26 cellular contexts compared by ENCODE assay signal in the genomic region with DNA sequence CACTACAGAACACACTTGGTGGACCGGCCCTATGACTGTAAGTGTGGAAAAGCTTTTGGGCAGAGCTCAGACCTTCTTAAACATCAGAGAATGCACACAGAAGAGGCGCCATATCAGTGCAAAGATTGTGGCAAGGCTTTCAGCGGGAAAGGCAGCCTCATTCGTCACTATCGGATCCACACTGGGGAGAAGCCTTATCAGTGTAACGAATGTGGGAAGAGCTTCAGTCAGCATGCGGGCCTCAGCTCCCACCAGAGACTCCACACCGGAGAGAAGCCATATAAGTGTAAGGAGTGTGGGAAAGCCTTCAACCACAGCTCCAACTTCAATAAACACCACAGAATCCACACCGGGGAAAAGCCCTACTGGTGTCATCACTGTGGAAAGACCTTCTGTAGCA.
"Had no signal": no experiment of that assay in that cellular context is flagged by ENCODE, and none has a peak within 500 bp of the region (broad histone marks: within the 10 kb centered on the region; RNA-seq: fewer than 3 reads in every experiment).

No MANE protein-coding gene starts in this region.

- H3K27ac ChIP-seq: SJSA1 had no signal

- H3K9me3 ChIP-seq: SJSA1 had no signal

- H3K27ac Mint-ChIP-seq: activated B cell treated with CpG ODN at 0.5 μM for 24 hours; activated CD4-positive, alpha-beta T cell treated with anti-CD3 and anti-CD28 coated beads, Interleukin-2, amount 10 ng/mL, durations not matched to agents 24 days and 14 days; activated CD8-positive, alpha-beta memory T cell treated with anti-CD3 and anti-CD28 coated beads, Interleukin-2, amount 10 ng/mL, durations not matched to agents 7 days and 5 days; activated naive CD4-positive, alpha-beta T cell treated with anti-CD3 and anti-CD28 coated beads, Interleukin-2, amount 50 U/mL, for 24 hours; activated T-cell treated with anti-CD3 and anti-CD28 coated beads, Interleukin-2, amount 50 U/mL, for 24 hours; activated T-helper 1 cell treated with anti-CD3 and anti-CD28 coated beads, Interleukin-12 subunit alpha, Interleukin-12 subunit beta, Interleukin-2, Interleukin-4 antibody, amounts not matched to agents 30 ng/mL and 10 ng/mL and 1 ng/mL, durations not matched to agents 14 hours and 24 hours and 36 hours; T-helper 1 cell treated with Interleukin-12 subunit alpha and Interleukin-12 subunit beta and Interleukin-4 antibody, amounts not matched to agents 30 μg/mL and 1 μg/mL, for 36 hours had no signal

- H3K4me3 ChIP-seq: SJSA1 had no signal

- H3K27me3 Mint-ChIP-seq: activated B cell treated with CpG ODN at 0.5 μM for 24 hours; activated CD4-positive, alpha-beta T cell treated with anti-CD3 and anti-CD28 coated beads, Interleukin-2, amount 10 ng/mL, durations not matched to agents 24 days and 14 days; activated CD8-positive, alpha-beta memory T cell treated with anti-CD3 and anti-CD28 coated beads, Interleukin-2, amount 10 ng/mL, durations not matched to agents 7 days and 5 days; activated naive CD4-positive, alpha-beta T cell treated with anti-CD3 and anti-CD28 coated beads, Interleukin-2, amount 50 U/mL, for 24 hours; activated T-cell treated with anti-CD3 and anti-CD28 coated beads, Interleukin-2, amount 50 U/mL, for 24 hours had no signal

- DNase-seq: activated B cell treated with CpG ODN at 0.5 μM for 24 hours; activated CD4-positive, alpha-beta T cell treated with anti-CD3 and anti-CD28 coated beads for 1 hour; activated CD4-positive, alpha-beta T cell treated with anti-CD3 and anti-CD28 coated beads, Interleukin-2, amount 10 ng/mL, durations not matched to agents 24 days and 14 days; activated CD4-positive, alpha-beta T cell treated with anti-CD3 and anti-CD28 coated beads, Interleukin-2, amount 50 U/mL, for 48 hours; activated CD8-positive, alpha-beta memory T cell treated with anti-CD3 and anti-CD28 coated beads, Interleukin-2, amount 10 ng/mL, durations not matched to agents 7 days and 5 days; activated effector memory CD4-positive, alpha-beta T cell treated with Interleukin-2 at 50 U/mL for 16 hours; activated naive CD4-positive, alpha-beta T cell; activated T-cell treated with anti-CD3 and anti-CD28 coated beads, Interleukin-2, amount 50 U/mL, for 24 hours; aorta; central memory CD4-positive, alpha-beta T cell; KG1; NCI-H1092; NCI-H1436; NCI-H1694 treated with DMSO at 0.1 percent for 48 hours; NCI-H2029 treated with DMSO at 0.1 percent for 48 hours; NCI-H345; NCI-H510A; NCI-H526 treated with DMSO at 0.1 percent for 48 hours; NCI-H82; OCI-M1; SHP77; T-helper 9 cell had no signal

- H3K27me3 ChIP-seq: SJSA1 had no signal

- H3K9me3 Mint-ChIP-seq: activated B cell treated with CpG ODN at 0.5 μM for 24 hours; activated naive CD4-positive, alpha-beta T cell treated with anti-CD3 and anti-CD28 coated beads, Interleukin-2, amount 50 U/mL, for 24 hours; activated T-cell treated with anti-CD3 and anti-CD28 coated beads, Interleukin-2, amount 50 U/mL, for 24 hours; activated T-helper 1 cell treated with anti-CD3 and anti-CD28 coated beads, Interleukin-12 subunit alpha, Interleukin-12 subunit beta, Interleukin-2, Interleukin-4 antibody, amounts not matched to agents 30 ng/mL and 10 ng/mL and 1 ng/mL, durations not matched to agents 14 hours and 24 hours and 36 hours; T-helper 1 cell treated with Interleukin-12 subunit alpha and Interleukin-12 subunit beta and Interleukin-4 antibody, amounts not matched to agents 30 μg/mL and 1 μg/mL, for 36 hours had no signal

- H3K4me3 Mint-ChIP-seq: activated B cell treated with CpG ODN at 0.5 μM for 24 hours; activated CD4-positive, alpha-beta T cell treated with anti-CD3 and anti-CD28 coated beads, Interleukin-2, amount 10 ng/mL, durations not matched to agents 24 days and 14 days; activated CD8-positive, alpha-beta memory T cell treated with anti-CD3 and anti-CD28 coated beads, Interleukin-2, amount 10 ng/mL, durations not matched to agents 7 days and 5 days; activated naive CD4-positive, alpha-beta T cell treated with anti-CD3 and anti-CD28 coated beads, Interleukin-2, amount 50 U/mL, for 24 hours; activated T-cell treated with anti-CD3 and anti-CD28 coated beads, Interleukin-2, amount 50 U/mL, for 24 hours; activated T-helper 1 cell treated with anti-CD3 and anti-CD28 coated beads, Interleukin-12 subunit alpha, Interleukin-12 subunit beta, Interleukin-2, Interleukin-4 antibody, amounts not matched to agents 30 ng/mL and 10 ng/mL and 1 ng/mL, durations not matched to agents 14 hours and 24 hours and 36 hours; T-helper 1 cell treated with Interleukin-12 subunit alpha and Interleukin-12 subunit beta and Interleukin-4 antibody, amounts not matched to agents 30 μg/mL and 1 μg/mL, for 36 hours had no signal

- H3K4me1 Mint-ChIP-seq: activated CD4-positive, alpha-beta T cell treated with anti-CD3 and anti-CD28 coated beads, Interleukin-2, amount 10 ng/mL, durations not matched to agents 24 days and 14 days; activated CD8-positive, alpha-beta memory T cell treated with anti-CD3 and anti-CD28 coated beads, Interleukin-2, amount 10 ng/mL, durations not matched to agents 7 days and 5 days; activated naive CD4-positive, alpha-beta T cell treated with anti-CD3 and anti-CD28 coated beads, Interleukin-2, amount 50 U/mL, for 24 hours had no signal

- H3K4me1 ChIP-seq: SJSA1 had no signal
